ENCODE assay signal across 9 cellular contexts in genomic region chr17:82050152-82050760, GRCh38. TPM values are rescaled to one million over a fixed set of nuclear protein-coding genes. Genes with fewer than 3 reads are reported as not detected.
DNase-seq lines count a peak whose midpoint lies in the region; ATAC-seq and TF ChIP-seq lines count a peak whose summit lies in the region.
"Had no signal": no experiment of that assay in that cellular context is flagged by ENCODE, and none has a peak within 500 bp of the region (broad histone marks: within the 10 kb centered on the region; RNA-seq: fewer than 3 reads in every experiment).

No MANE protein-coding gene starts in this region.

- intact Hi-C loops in activated B cell treated with CpG ODN at 0.5 μM for 24 hours (cut with micrococcal nuclease) (no loop called here), left ventricle myocardium inferior (cut with micrococcal nuclease) (no loop called here), sigmoid colon (cut with DNase I) (no loop called here), thyroid gland (cut with DNase I) (no loop called here)

- no peak for TF ChIP-seq EP300 in sigmoid colon (IDR thresholded peaks at IDR 0.05)

- peaks cover 6% of the 10 kb centered on the region for H3K4me1 ChIP-seq in GM23248 (ENCODE audit: insufficient read depth)
- peaks cover 44% of the 10 kb centered on the region for H3K4me1 ChIP-seq in left ventricle myocardium inferior
- H3K4me1 ChIP-seq in sigmoid colon, result peaks cover 0 to 38% (median 35%) of the 10 kb centered on the region in 4 donors
- H3K4me1 ChIP-seq in thyroid gland, result peaks cover 18 to 19% of the 10 kb centered on the region in 2 donors

- no peaks in the 10 kb centered on the region for H3F3A ChIP-seq in GM23248 (ENCODE audit: insufficient read depth)

- no peak for DNase-seq in GM23248
- no peak for DNase-seq in activated B cell treated with CpG ODN at 0.5 μM for 24 hours
- DNase-seq in left ventricle myocardium inferior, result no peak
- DNase-seq in sigmoid colon, result no peak
- no peak for DNase-seq in hippocampal formation (lab: John Stamatoyannopoulos, UW)
- DNase-seq in NOMO-1 treated with dmso at 0.1 percent for 144 hours (lab: John Stamatoyannopoulos, UW; ENCODE audit: unreplicated experiment), result no peak
- DNase-seq in DMS79 treated with DMSO at 0.1 percent for 48 hours (lab: John Stamatoyannopoulos, UW), result no peak
- DNase-seq in thyroid gland, result no peak

- POLR2A ChIA-PET in activated B cell treated with CpG ODN at 0.5 μM for 24 hours (lab: Charles Lee), result interaction anchor here (0.6 to 4.2 kb wide), 4 partner anchors 13 to 294 kb away, joined by 3 to 30 read pairs (median 6); partner anchors contain the start of gene DCXR

- H3K79me2 ChIP-seq in GM23248 (ENCODE audit: insufficient read depth), result peaks cover 33% of the 10 kb centered on the region

- peak overlapping the region; percentile 86 for H3K9ac ChIP-seq in GM23248
- H3K9ac ChIP-seq: KMS-11 had no signal

- CTCF ChIA-PET in activated B cell treated with CpG ODN at 0.5 μM for 24 hours (lab: Charles Lee), result interaction anchor here (1.2 to 1.7 kb wide), 2 partner anchors 13 to 19 kb away, joined by 3 to 4 read pairs; partner anchors contain the start of gene DCXR

- TF ChIP-seq POLR2A in sigmoid colon (IDR thresholded peaks at IDR 0.05) (no peak), thyroid gland (IDR thresholded peaks at IDR 0.05) (no peak)

- H3K9me3 Mint-ChIP-seq in activated B cell treated with CpG ODN at 0.5 μM for 24 hours, result no peaks in the 10 kb centered on the region

- H3K9me2 ChIP-seq in GM23248 (ENCODE audit: insufficient read depth), result no peaks in the 10 kb centered on the region

- peak overlapping the region; percentile 65 for H3K4me2 ChIP-seq in GM23248 (ENCODE audit: unreplicated experiment)

- in situ Hi-C loops in GM23248 (cut with MboI), result no loop called here

- no peaks in the 10 kb centered on the region for H3K27me3 ChIP-seq in GM23248 (replicated peaks; ENCODE audit: insufficient read depth)
- no peaks in the 10 kb centered on the region for H3K27me3 ChIP-seq in left ventricle myocardium inferior (ENCODE audit: low read depth)
- no peaks in the 10 kb centered on the region for H3K27me3 ChIP-seq in sigmoid colon
- H3K27me3 ChIP-seq in thyroid gland, result no peaks in the 10 kb centered on the region

- TF ChIP-seq CTCF in activated B cell treated with CpG ODN at 0.5 μM for 24 hours (IDR thresholded peaks at IDR 0.05) (no peak), left ventricle myocardium inferior (IDR thresholded peaks at IDR 0.05; ENCODE audit: borderline replicate concordance) (no peak), sigmoid colon (IDR thresholded peaks at IDR 0.05) (no peak), thyroid gland (IDR thresholded peaks at IDR 0.05) (no peak)

- no peak overlapping the region for H2AFZ ChIP-seq in GM23248

- H4K20me1 ChIP-seq in GM23248 (ENCODE audit: insufficient read depth), result no peaks in the 10 kb centered on the region

- WGBS in GM23248 (ENCODE audit: low coverage in 1 of 2, low lambda C conversion rate in 2 of 2, missing lambda C conversion rate in 2 of 2), 2 experiments, result 86% methylated on average over 28 of the region's 28 CpGs
- 89 to 91% methylated on average over 28 of the region's 28 CpGs for WGBS in sigmoid colon, 2 donors
- WGBS in thyroid gland, 2 donors, result 89 to 90% methylated on average over 12 to 27 of the region's 28 CpGs

- H3K4me3 Mint-ChIP-seq in activated B cell treated with CpG ODN at 0.5 μM for 24 hours, result peak overlapping the region; percentile 83

- no peak overlapping the region for H3K27ac ChIP-seq in GM23248
- no peak overlapping the region for H3K27ac ChIP-seq in left ventricle myocardium inferior (replicated peaks)
- H3K27ac ChIP-seq in sigmoid colon, result peak overlapping the region in 3 of 4 donors; percentile 66 to 84 (median 77)
- no peak overlapping the region for H3K27ac ChIP-seq in thyroid gland
- H3K27ac ChIP-seq: KMS-11 had no signal

- H3K27ac Mint-ChIP-seq in activated B cell treated with CpG ODN at 0.5 μM for 24 hours, result no peak overlapping the region

- no peak for ATAC-seq in activated B cell treated with CpG ODN at 0.5 μM for 24 hours (ENCODE audit: low read depth)

- H3K36me3 ChIP-seq in GM23248 (ENCODE audit: low read depth), result no peaks in the 10 kb centered on the region
- peaks cover 53% of the 10 kb centered on the region for H3K36me3 ChIP-seq in left ventricle myocardium inferior
- H3K36me3 ChIP-seq in sigmoid colon, result peaks cover 10 to 58% (median 16%) of the 10 kb centered on the region in 4 donors
- peaks cover 17% of the 10 kb centered on the region in 2 donors for H3K36me3 ChIP-seq in thyroid gland

- peak overlapping the region; percentile 98 for H3K4me3 ChIP-seq in GM23248
- H3K4me3 ChIP-seq in left ventricle myocardium inferior, result peak overlapping the region; percentile 91
- peak overlapping the region in 3 of 4 donors; percentile 83 to 90 (median 89) for H3K4me3 ChIP-seq in sigmoid colon
- H3K4me3 ChIP-seq in thyroid gland (replicated peaks in 1 of 3), result peak overlapping the region in 1 of 3 donors; percentile 85

- no peaks in the 10 kb centered on the region for H3K9me3 ChIP-seq in GM23248 (ENCODE audit: low read depth)
- no peaks in the 10 kb centered on the region for H3K9me3 ChIP-seq in left ventricle myocardium inferior (replicated peaks)
- H3K9me3 ChIP-seq in sigmoid colon, result no peaks in the 10 kb centered on the region
- no peaks in the 10 kb centered on the region for H3K9me3 ChIP-seq in thyroid gland

- H3K27me3 Mint-ChIP-seq in activated B cell treated with CpG ODN at 0.5 μM for 24 hours, result no peaks in the 10 kb centered on the region

- H3K4me1 Mint-ChIP-seq in activated B cell treated with CpG ODN at 0.5 μM for 24 hours, result peaks cover 17% of the 10 kb centered on the region

- H3K36me3 Mint-ChIP-seq in activated B cell treated with CpG ODN at 0.5 μM for 24 hours (ENCODE audit: low read depth), result peaks cover 21% of the 10 kb centered on the region

RNA-seq across cellular contexts. Expression of gene RFNG, which starts 1.4 kb away (rescaled TPM):
- total RNA-seq in GM23248 (2014; rRNA removed; shearing (Covaris generic)), result 59.8 and 61.2 TPM in 2 replicates
- 10.6 and 11.8 TPM in 2 replicates for polyA plus RNA-seq in GM23248 (2016; fragmentation: Nextera tagmentation; extraction: Ambion mirVana)
- total RNA-seq in activated B cell treated with CpG ODN at 0.5 μM for 24 hours, result 17.7 and 18.7 TPM in 2 replicates
- 21.1 TPM for total RNA-seq in left ventricle myocardium inferior
- 10 to 100 TPM; 31.7 to 37.4 (median 33.7) TPM for total RNA-seq in sigmoid colon
- polyA plus RNA-seq in sigmoid colon, result 10 to 100 TPM; 13.6 to 38.6 (median 23.4) TPM
- total RNA-seq in thyroid gland, result 10 to 100 TPM; 36.0 to 49.0 (median 38.3) TPM

RNA-seq across cellular contexts. Expression of gene GPS1, which starts 1.4 kb away (rescaled TPM):
- 130 and 138 TPM in 2 replicates for total RNA-seq in GM23248 (2014; rRNA removed; shearing (Covaris generic))
- polyA plus RNA-seq in GM23248 (2016; fragmentation: Nextera tagmentation; extraction: Ambion mirVana), result 101 and 104 TPM in 2 replicates
- total RNA-seq in activated B cell treated with CpG ODN at 0.5 μM for 24 hours, result 88.7 and 94.7 TPM in 2 replicates
- total RNA-seq in left ventricle myocardium inferior, result 85.9 TPM
- total RNA-seq in sigmoid colon, result 10 to 100 TPM; 64.6 to 75.4 (median 69.8) TPM
- 10 to 100 TPM; 67.3 to 83.6 (median 69.1) TPM for polyA plus RNA-seq in sigmoid colon
- 100 to 1,000 TPM in 2 of 4 donors, 10 to 100 TPM in 2; 80.1 to 164 (median 102) TPM for total RNA-seq in thyroid gland

RNA-seq across cellular contexts. Expression of gene DCXR, which starts 12.8 kb away (rescaled TPM):
- total RNA-seq in GM23248 (2014; rRNA removed; shearing (Covaris generic)), result 75.8 and 83.5 TPM in 2 replicates
- polyA plus RNA-seq in GM23248 (2016; fragmentation: Nextera tagmentation; extraction: Ambion mirVana) (69.9 and 70.2 TPM in 2 replicates), sigmoid colon (100 to 1,000 TPM; 130 to 163 (median 147) TPM)
- total RNA-seq in activated B cell treated with CpG ODN at 0.5 μM for 24 hours (84.3 and 85.2 TPM in 2 replicates), left ventricle myocardium inferior (219 TPM), sigmoid colon (10 to 100 TPM; 44.3 to 94.8 (median 86.3) TPM), thyroid gland (100 to 1,000 TPM in 2 of 4 donors, 10 to 100 TPM in 2; 88.6 to 161 (median 114) TPM)

RNA-seq across cellular contexts. Expression of gene DUS1L, which starts 15.3 kb away (rescaled TPM):
- total RNA-seq in GM23248 (2014; rRNA removed; shearing (Covaris generic)), result 61.2 and 96.4 TPM in 2 replicates
- polyA plus RNA-seq in GM23248 (2016; fragmentation: Nextera tagmentation; extraction: Ambion mirVana) (13.3 and 27.7 TPM in 2 replicates), sigmoid colon (100 to 1,000 TPM in 1 of 3 donors, 10 to 100 TPM in 2; 68.5 to 119 (median 84.2) TPM)
- total RNA-seq in activated B cell treated with CpG ODN at 0.5 μM for 24 hours (127 and 134 TPM in 2 replicates), left ventricle myocardium inferior (64.6 TPM), sigmoid colon (10 to 100 TPM; 31.3 to 71.0 (median 54.2) TPM), thyroid gland (10 to 100 TPM; 58.7 to 90.5 (median 75.5) TPM)

RNA-seq across cellular contexts. Expression of gene RAC3, which starts 18.8 kb away (rescaled TPM):
- 5.4 and 7.9 TPM in 2 replicates for total RNA-seq in GM23248 (2014; rRNA removed; shearing (Covaris generic))
- 1.3 and 1.8 TPM in 2 replicates for polyA plus RNA-seq in GM23248 (2016; fragmentation: Nextera tagmentation; extraction: Ambion mirVana)
- 0.49 TPM in 1 of 2 replicates, not detected in the other for total RNA-seq in activated B cell treated with CpG ODN at 0.5 μM for 24 hours
- 0.82 TPM for total RNA-seq in left ventricle myocardium inferior
- total RNA-seq in sigmoid colon, result 1 to 10 TPM in 3 of 4 donors, under 1 TPM in 1; 0.99 to 6.1 (median 2.8) TPM
- 10 to 100 TPM in 1 of 3 donors, 1 to 10 TPM in 1, under 1 TPM in 1; 0.60 to 11.8 (median 2.8) TPM for polyA plus RNA-seq in sigmoid colon
- total RNA-seq in thyroid gland, result 10 to 100 TPM; 11.8 to 23.8 (median 14.4) TPM

Comparison
In these comparisons a context has a peak if more than half of its experiments do, and no peak if none do; other contexts are left out.
1. H3K27ac ChIP-seq: peak in sigmoid colon (3 of 4); none in GM23248 (single experiment), left ventricle myocardium inferior (single experiment) and thyroid gland (0 of 3).